In the genomic region with DNA sequence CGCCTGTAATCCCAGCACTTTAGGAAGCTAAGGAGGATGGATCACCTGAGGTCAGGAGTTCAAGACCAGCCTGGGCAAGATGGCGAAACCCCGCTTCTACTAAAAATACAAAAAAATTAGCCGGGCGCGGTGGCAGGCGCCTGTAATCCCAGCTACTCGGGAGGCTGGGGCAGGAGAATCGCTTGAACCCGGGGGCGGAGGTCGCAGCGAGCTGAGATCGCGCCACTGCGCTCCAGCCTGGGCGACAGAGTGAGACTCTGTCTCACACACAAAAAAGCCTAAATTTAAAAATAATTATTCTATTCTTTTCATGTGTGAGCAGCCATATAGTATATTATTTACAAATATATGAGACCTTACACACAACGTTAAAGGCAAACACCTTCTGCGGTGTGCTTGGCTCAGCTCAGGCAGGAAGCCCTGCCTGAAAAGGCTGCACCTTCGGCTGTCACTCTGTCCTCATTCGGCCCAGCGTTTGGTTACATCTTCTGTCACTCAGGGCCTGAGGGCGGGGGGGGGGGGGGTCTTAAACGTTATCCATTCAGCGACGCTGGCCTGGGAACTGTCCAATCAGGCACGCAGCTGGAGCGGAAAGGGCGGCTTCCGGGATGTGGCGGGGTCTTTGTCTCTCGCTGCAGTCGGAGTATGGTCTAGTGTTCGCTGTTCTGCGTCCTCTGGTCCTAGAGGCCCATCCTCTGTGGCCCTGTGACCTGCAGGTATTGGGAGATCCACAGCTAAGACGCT, we compare ENCODE assay signal across 9 cellular contexts. TPM values are rescaled to one million over a fixed set of nuclear protein-coding genes. Genes with fewer than 3 reads are reported as not detected.
A peak's percentile ranks its signal among the peaks of the same experiment; 100 is the strongest.
DNase-seq lines count a peak whose midpoint lies in the region; ATAC-seq, FAIRE-seq and TF ChIP-seq lines count a peak whose summit lies in the region.
"Not testable (repeated sequence)": the region's sequence is repeated elsewhere in the genome, so short reads cannot be mapped to it uniquely, and the experiment has no call there.
"Had no signal": no experiment of that assay in that cellular context is flagged by ENCODE, and none has a peak within 500 bp of the region (broad histone marks: within the 10 kb centered on the region; RNA-seq: fewer than 3 reads in every experiment).

A gene (plus strand): TSS at position 619 of the 744 bp plus-strand sequence. CDS start 19,076 bp downstream, outside the sequence.

- H3K4me1 ChIP-seq in DOHH2 (ENCODE audit: control insufficient read depth, low read length); SJCRH30; kidney (ENCODE audit: control insufficient read depth in 1 of 2, insufficient read depth in 1 of 2, low read depth in 1 of 2, low read length in 2 of 2): not testable (repeated sequence)

- H3K4me3 Mint-ChIP-seq in activated T-cell treated with anti-CD3 and anti-CD28 coated beads, Interleukin-2, amount 50 U/mL, for 24 hours: peak within 1 kb of the TSS; percentile 94

- H4K20me1 ChIP-seq in DOHH2 (ENCODE audit: control insufficient read depth, insufficient read depth, low read depth, low read length): not testable (repeated sequence)

- not testable (repeated sequence) for FAIRE-seq in kidney (lab: Jason Lieb, UNC)

- ATAC-seq in HG02759 (IDR thresholded peaks at IDR 0.05; ENCODE audit: unreplicated experiment): peak; percentile 80
- ATAC-seq in sciatic nerve: peak; percentile 100
- ATAC-seq in stimulated activated naive CD8-positive, alpha-beta T cell treated with anti-CD3 and anti-CD28 coated beads, Interleukin-15, Interleukin-2, amounts not matched to agents 100 U/mL and 50 U/mL, for 24 hours: peak; percentile 97

- H3K27ac Mint-ChIP-seq in activated T-cell treated with anti-CD3 and anti-CD28 coated beads, Interleukin-2, amount 50 U/mL, for 24 hours: peak within 1 kb of the TSS; percentile 94

- not testable (repeated sequence) for H3K9me2 ChIP-seq in DOHH2 (replicated peaks; ENCODE audit: control insufficient read depth, low read length)

- intact Hi-C loops in kidney (cut with DNase I); sciatic nerve (cut with DNase I): not testable (repeated sequence)

- peaks cover 12% of the 10 kb centered on the region for H3K4me1 Mint-ChIP-seq in activated T-cell treated with anti-CD3 and anti-CD28 coated beads, Interleukin-2, amount 50 U/mL, for 24 hours (ENCODE audit: low read depth)

- H3K27me3 ChIP-seq in DOHH2 (ENCODE audit: control insufficient read depth, low read length); SJCRH30: not testable (repeated sequence)

- not testable (repeated sequence) for TF ChIP-seq CTCF in DOHH2 (IDR thresholded peaks at IDR 0.05; ENCODE audit: low read depth, low read length, poor library complexity, severe bottlenecking); coronary artery (IDR thresholded peaks at IDR 0.05); kidney (IDR thresholded peaks at IDR 0.05; ENCODE audit: borderline replicate concordance, extremely low read depth, insufficient read depth)

- peaks cover 20% of the 10 kb centered on the region for H3K36me3 Mint-ChIP-seq in activated T-cell treated with anti-CD3 and anti-CD28 coated beads, Interleukin-2, amount 50 U/mL, for 24 hours (ENCODE audit: low read depth)

- not testable (repeated sequence) for H3K36me3 ChIP-seq in DOHH2 (ENCODE audit: control insufficient read depth, low read length); SJCRH30; kidney (ENCODE audit: control insufficient read depth in 1 of 2, insufficient read depth in 2 of 2, low read length in 2 of 2)

- H3K9me3 Mint-ChIP-seq in activated T-cell treated with anti-CD3 and anti-CD28 coated beads, Interleukin-2, amount 50 U/mL, for 24 hours: not testable (repeated sequence)

- peaks cover 43% of the 10 kb centered on the region for H3K79me2 ChIP-seq in DOHH2 (ENCODE audit: control insufficient read depth, low read length)

- H3K27ac ChIP-seq in DOHH2 (ENCODE audit: low read depth, low read length): peak within 1 kb of the TSS; percentile 42
- H3K27ac ChIP-seq in SJCRH30; coronary artery; kidney (ENCODE audit: low read depth in 2 of 2, low read length in 2 of 2): not testable (repeated sequence)

- peak within 1 kb of the TSS; percentile 97 for H3K4me3 ChIP-seq in DOHH2 (ENCODE audit: low read length)
- H3K4me3 ChIP-seq in SJCRH30: peak within 1 kb of the TSS; percentile 57
- peak within 1 kb of the TSS; percentile 76 for H3K4me3 ChIP-seq in coronary artery
- H3K4me3 ChIP-seq in kidney (ENCODE audit: low read length in 2 of 2): peak within 1 kb of the TSS; percentile 66 to 75

- peak within 1 kb of the TSS; percentile 66 for H3K4me2 ChIP-seq in DOHH2 (ENCODE audit: low read length)

- not testable (repeated sequence) for H3F3A ChIP-seq in DOHH2 (ENCODE audit: control insufficient read depth, insufficient read depth)

- peaks cover 17% of the 10 kb centered on the region for H3K9me3 ChIP-seq in DOHH2 (ENCODE audit: control insufficient read depth, insufficient read depth, low read length)
- H3K9me3 ChIP-seq in SJCRH30 (replicated peaks); kidney (ENCODE audit: control insufficient read depth in 1 of 2, low read length in 2 of 2): not testable (repeated sequence)

- H3K27me3 Mint-ChIP-seq in activated T-cell treated with anti-CD3 and anti-CD28 coated beads, Interleukin-2, amount 50 U/mL, for 24 hours: not testable (repeated sequence)

- not testable (repeated sequence) for H3K9ac ChIP-seq in kidney (ENCODE audit: low read length in 2 of 2)

- peak; percentile 54 to 64 for DNase-seq in SJCRH30
- peak; percentile 85 for DNase-seq in activated T-cell treated with anti-CD3 and anti-CD28 coated beads, Interleukin-2, amount 50 U/mL, for 24 hours
- DNase-seq in coronary artery (ENCODE audit: low spot score): peak; percentile 94
- peak; percentile 89 for DNase-seq in kidney
- DNase-seq in sciatic nerve (ENCODE audit: low spot score): peak; percentile 93
- peak; percentile 79 for DNase-seq in stimulated activated naive CD8-positive, alpha-beta T cell treated with anti-CD3 and anti-CD28 coated beads, Interleukin-15, Interleukin-2, amounts not matched to agents 100 U/mL and 50 U/mL, for 24 hours

RNA-seq across cellular contexts. Expression of the gene that starts here (rescaled TPM):
- 2.3 TPM in 2 replicates for total RNA-seq in SJCRH30 (2014; rRNA removed; shearing (Covaris generic))
- 0.25 TPM for total RNA-seq in kidney
- not detected for polyA plus RNA-seq in kidney (ENCODE audit: insufficient read depth, low read depth, low replicate concordance)
- total RNA-seq in sciatic nerve: 0.62 TPM
- total RNA-seq: hepatocyte had no signal
- polyA plus RNA-seq: hepatocyte had no signal

Comparison
In these comparisons a context has a peak if more than half of its experiments do, and no peak if none do; other contexts are left out.
1. Peak in DNase-seq and H3K4me3 ChIP-seq in kidney; RNA of the gene not detected or under 1 TPM.
2. Peak in DNase-seq and ATAC-seq in sciatic nerve; RNA of the gene not detected or under 1 TPM.